In genomic region chr19:53246498-53246897, GRCh38 we compare ENCODE assay signal across 20 cellular contexts. TPM values are rescaled to one million over a fixed set of nuclear protein-coding genes. Genes with fewer than 3 reads are reported as not detected.
"Had no signal": no experiment of that assay in that cellular context is flagged by ENCODE, and none has a peak within 500 bp of the region (broad histone marks: within the 10 kb centered on the region; RNA-seq: fewer than 3 reads in every experiment).

No MANE protein-coding gene starts in this region.

- H3K27ac ChIP-seq: foreskin keratinocyte, tibial artery, vagina had no signal

- H3K4me1 Mint-ChIP-seq: activated naive CD8-positive, alpha-beta T cell treated with anti-CD3 and anti-CD28 coated beads, Interleukin-2, amount 10 ng/mL, durations not matched to agents 7 days and 5 days; nephron progenitor cell; stimulated activated effector memory CD8-positive, alpha-beta T cell treated with anti-CD3 and anti-CD28 coated beads, Interleukin-12 subunit alpha, Interleukin-12 subunit beta, amount 100 ng/mL, for 72 hours; WTC11 had no signal

- H3K4me3 ChIP-seq: tibial artery, vagina had no signal

- H3K27me3 Mint-ChIP-seq: activated naive CD8-positive, alpha-beta T cell treated with anti-CD3 and anti-CD28 coated beads, Interleukin-2, amount 10 ng/mL, durations not matched to agents 7 days and 5 days had no signal

- H3K4me3 Mint-ChIP-seq: activated naive CD8-positive, alpha-beta T cell treated with anti-CD3 and anti-CD28 coated beads, Interleukin-2, amount 10 ng/mL, durations not matched to agents 7 days and 5 days; activated T-helper 1 cell treated with anti-CD3 and anti-CD28 coated beads, Interleukin-12 subunit alpha, Interleukin-12 subunit beta, Interleukin-2, Interleukin-4 antibody, amounts not matched to agents 30 ng/mL and 10 ng/mL and 1 ng/mL, durations not matched to agents 14 hours and 24 hours and 36 hours; nephron progenitor cell; stimulated activated effector memory CD8-positive, alpha-beta T cell treated with anti-CD3 and anti-CD28 coated beads, Interleukin-12 subunit alpha, Interleukin-12 subunit beta, amount 100 ng/mL, for 72 hours; WTC11 had no signal

- ATAC-seq: foreskin keratinocyte; stimulated activated effector memory CD8-positive, alpha-beta T cell treated with anti-CD3 and anti-CD28 coated beads, Interleukin-12 subunit alpha, Interleukin-12 subunit beta, amount 100 ng/mL, for 72 hours; WTC11 had no signal

- H3K27me3 ChIP-seq: foreskin keratinocyte, tibial artery, vagina had no signal

- H3K4me1 ChIP-seq: foreskin keratinocyte, tibial artery, vagina had no signal

- DNase-seq: activated CD4-positive, alpha-beta T cell treated with anti-CD3 and anti-CD28 coated beads for 48 hours; activated CD8-positive, alpha-beta memory T cell treated with anti-CD3 and anti-CD28 coated beads, Interleukin-2, amount 50 U/mL, for 48 hours; activated naive CD4-positive, alpha-beta T cell; activated naive CD8-positive, alpha-beta T cell treated with anti-CD3 and anti-CD28 coated beads, Interleukin-2, amount 10 ng/mL, durations not matched to agents 7 days and 5 days; aorta; effector CD8-positive, alpha-beta T cell; foreskin keratinocyte; glutamatergic neuron; kidney glomerular epithelial cell; nephron progenitor cell; occipital lobe; tibial artery had no signal

- H3K27ac Mint-ChIP-seq: activated naive CD8-positive, alpha-beta T cell treated with anti-CD3 and anti-CD28 coated beads, Interleukin-2, amount 10 ng/mL, durations not matched to agents 7 days and 5 days; activated T-helper 1 cell treated with anti-CD3 and anti-CD28 coated beads, Interleukin-12 subunit alpha, Interleukin-12 subunit beta, Interleukin-2, Interleukin-4 antibody, amounts not matched to agents 30 ng/mL and 10 ng/mL and 1 ng/mL, durations not matched to agents 14 hours and 24 hours and 36 hours; nephron progenitor cell; stimulated activated effector memory CD8-positive, alpha-beta T cell treated with anti-CD3 and anti-CD28 coated beads, Interleukin-12 subunit alpha, Interleukin-12 subunit beta, amount 100 ng/mL, for 72 hours; WTC11 had no signal

RNA-seq across cellular contexts. Expression of gene VN1R2, which starts 11.6 kb away (rescaled TPM):
- total RNA-seq: activated naive CD8-positive, alpha-beta T cell treated with anti-CD3 and anti-CD28 coated beads, Interleukin-2, amount 10 ng/mL, durations not matched to agents 7 days and 5 days; activated T-helper 1 cell treated with anti-CD3 and anti-CD28 coated beads, Interleukin-12 subunit alpha, Interleukin-12 subunit beta, Interleukin-2, Interleukin-4 antibody, amounts not matched to agents 30 ng/mL and 10 ng/mL and 1 ng/mL, durations not matched to agents 14 hours and 24 hours and 36 hours; aorta; foreskin keratinocyte; liver; mesenteric fat pad; posterior vena cava; subcutaneous adipose tissue; vagina; WTC11 had no signal
- polyA plus RNA-seq: aorta, foreskin keratinocyte, liver had no signal

RNA-seq across cellular contexts. Expression of gene VN1R4, which starts 21.0 kb away (rescaled TPM):
- total RNA-seq: activated naive CD8-positive, alpha-beta T cell treated with anti-CD3 and anti-CD28 coated beads, Interleukin-2, amount 10 ng/mL, durations not matched to agents 7 days and 5 days; activated T-helper 1 cell treated with anti-CD3 and anti-CD28 coated beads, Interleukin-12 subunit alpha, Interleukin-12 subunit beta, Interleukin-2, Interleukin-4 antibody, amounts not matched to agents 30 ng/mL and 10 ng/mL and 1 ng/mL, durations not matched to agents 14 hours and 24 hours and 36 hours; aorta; foreskin keratinocyte; liver; mesenteric fat pad; occipital lobe; posterior vena cava; subcutaneous adipose tissue; vagina; WTC11 had no signal
- polyA plus RNA-seq: aorta, foreskin keratinocyte, liver had no signal
